1 cellular context compared by ENCODE assay signal in the genomic region with DNA sequence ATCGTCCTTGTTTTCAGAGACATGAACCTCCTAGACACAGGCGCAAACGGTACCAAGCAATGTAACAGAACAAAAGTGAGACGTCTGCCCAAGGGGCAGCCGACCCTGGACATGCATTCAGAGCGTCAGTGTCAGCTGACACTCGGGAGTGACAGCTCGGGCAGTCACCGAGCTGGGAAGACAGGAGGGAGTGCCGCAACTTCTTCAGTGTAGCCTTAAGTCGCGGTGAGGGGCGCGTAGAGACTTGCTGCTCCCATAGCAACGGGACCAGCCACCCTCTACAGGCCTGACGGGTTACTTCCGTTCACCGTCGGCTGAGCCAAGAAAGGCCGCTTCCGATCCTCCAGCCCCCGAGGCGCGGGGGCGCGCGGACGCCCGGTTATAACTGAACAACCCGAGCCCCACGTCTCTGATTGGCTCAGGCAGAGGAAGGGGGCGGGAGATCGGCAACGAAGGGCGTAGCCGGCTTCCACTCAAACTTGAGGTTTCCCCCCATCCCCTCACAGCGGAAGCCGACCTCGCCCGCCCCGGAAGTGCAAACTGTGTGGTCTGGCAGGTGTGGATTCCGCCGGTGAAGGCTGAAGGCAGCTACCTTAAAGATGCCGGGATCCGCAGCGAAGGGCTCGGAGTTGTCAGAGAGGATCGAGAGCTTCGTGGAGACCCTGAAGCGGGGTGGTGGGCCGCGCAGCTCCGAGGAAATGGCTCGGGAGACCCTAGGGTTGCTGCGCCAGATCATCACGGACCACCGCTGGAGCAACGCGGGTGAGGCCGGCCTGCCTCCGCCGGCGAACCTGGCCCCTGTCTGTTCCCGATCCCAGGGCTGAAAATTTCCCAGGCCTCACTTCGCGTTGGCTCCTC.
TF ChIP-seq lines count a peak whose summit lies in the region.

TSS of gene EIF2B2 (plus strand) at position 530 of the 858 bp plus-strand sequence. CDS start at position 600, 70 bp downstream.

TF ChIP-seq in HepG2, 621 proteins besides CTCF, POLR2A, EP300 and RAD21 (continued from another document and continues in another):
- peak; percentile 48 for TF ChIP-seq SALL1 (CRISPR knock-in tag; IDR thresholded peaks at IDR 0.05)
- peak; percentile 12; the same call in 1 of the 2 replicates for TF ChIP-seq FOXO1 (CRISPR knock-in tag; IDR thresholded peaks at IDR 0.05)
- TF ChIP-seq KDM5A (IDR thresholded peaks at IDR 0.05; ENCODE audit: borderline replicate concordance, low read length) = peak; percentile 87; the same call in 1 of the 2 replicates
- no peak for TF ChIP-seq ZNF225 (CRISPR knock-in tag; IDR thresholded peaks at IDR 0.05)
- TF ChIP-seq IKZF4 (CRISPR knock-in tag; IDR thresholded peaks at IDR 0.05; ENCODE audit: borderline replicate concordance, low read depth, not compliant biosample characterization) = no peak
- no peak; the same call in none of the 2 replicates for TF ChIP-seq ZFP37 (CRISPR knock-in tag; IDR thresholded peaks at IDR 0.05; ENCODE audit: borderline replicate concordance)
- TF ChIP-seq PHF21A (CRISPR knock-in tag; IDR thresholded peaks at IDR 0.05) = peak; percentile 84
- peak; percentile 89 for TF ChIP-seq DRAP1 (CRISPR knock-in tag; IDR thresholded peaks at IDR 0.05)
- peak; percentile 89; the same call in 1 of the 2 replicates for TF ChIP-seq SRY (CRISPR knock-in tag; IDR thresholded peaks at IDR 0.05)
- TF ChIP-seq ZNF550 (CRISPR knock-in tag; IDR thresholded peaks at IDR 0.05; ENCODE audit: borderline replicate concordance) = no peak
- TF ChIP-seq NKX3-1 (CRISPR knock-in tag; IDR thresholded peaks at IDR 0.05) = no peak
- TF ChIP-seq CAMTA2 (CRISPR knock-in tag; IDR thresholded peaks at IDR 0.05; ENCODE audit: borderline replicate concordance) = 0 out of 2 replicates have a peak, but pooled peaks have one; percentile 29
- no peak for TF ChIP-seq HES4 (CRISPR knock-in tag; IDR thresholded peaks at IDR 0.05; ENCODE audit: borderline replicate concordance)
- peak; percentile 70; the same call in 1 of the 2 replicates for TF ChIP-seq YEATS2 (CRISPR knock-in tag; IDR thresholded peaks at IDR 0.05; ENCODE audit: borderline replicate concordance)
- peak; percentile 84 for TF ChIP-seq ZNF574 (CRISPR knock-in tag; IDR thresholded peaks at IDR 0.05)
- no peak; the same call in 1 of the 2 replicates for TF ChIP-seq ZNF350 (CRISPR knock-in tag; IDR thresholded peaks at IDR 0.05; ENCODE audit: borderline replicate concordance, low read depth)
- TF ChIP-seq ZNF20 (CRISPR knock-in tag; IDR thresholded peaks at IDR 0.05) = no peak
- no peak for TF ChIP-seq PHB2 (IDR thresholded peaks at IDR 0.05; ENCODE audit: partially characterized antibody)
- TF ChIP-seq RBM39 (IDR thresholded peaks at IDR 0.05; ENCODE audit: low read depth, low read length, poor library complexity, severe bottlenecking) = peak; percentile 94
- TF ChIP-seq ZNF816 (CRISPR knock-in tag; IDR thresholded peaks at IDR 0.05; ENCODE audit: borderline replicate concordance) = no peak
- no peak for TF ChIP-seq SMAD1 (CRISPR knock-in tag; IDR thresholded peaks at IDR 0.05; ENCODE audit: borderline replicate concordance, low read depth)
- TF ChIP-seq RFX5 (IDR thresholded peaks at IDR 0.05; ENCODE audit: low read depth, low read length) = no peak
- no peak for TF ChIP-seq LCORL (IDR thresholded peaks at IDR 0.05)
- TF ChIP-seq LCORL (CRISPR knock-in tag; IDR thresholded peaks at IDR 0.05) = 0 out of 2 replicates have a peak, but pooled peaks have one; percentile 12
- no peak for TF ChIP-seq ZNF367 (CRISPR knock-in tag; IDR thresholded peaks at IDR 0.05; ENCODE audit: borderline replicate concordance)
- peak; percentile 72 for TF ChIP-seq MAX (IDR thresholded peaks at IDR 0.05)
- no peak for TF ChIP-seq PTBP1 (IDR thresholded peaks at IDR 0.05; ENCODE audit: low read depth, low read length, poor library complexity, severe bottlenecking)
- TF ChIP-seq HNRNPL (IDR thresholded peaks at IDR 0.05; ENCODE audit: low read depth, low read length) = no peak
- TF ChIP-seq TEF (CRISPR knock-in tag; IDR thresholded peaks at IDR 0.05) = peak; percentile 42; the same call in 1 of the 2 replicates
- no peak for TF ChIP-seq ZNF616 (CRISPR knock-in tag; IDR thresholded peaks at IDR 0.05; ENCODE audit: low read depth)
- TF ChIP-seq ZNF737 (CRISPR knock-in tag; IDR thresholded peaks at IDR 0.05; ENCODE audit: borderline replicate concordance) = no peak
- TF ChIP-seq RXRB (CRISPR knock-in tag; IDR thresholded peaks at IDR 0.05; ENCODE audit: borderline replicate concordance) = 0 out of 2 replicates have a peak, but pooled peaks have one; percentile 25
- peak; percentile 80 for TF ChIP-seq RFX1 (IDR thresholded peaks at IDR 0.05)
- TF ChIP-seq, protein P1, sequence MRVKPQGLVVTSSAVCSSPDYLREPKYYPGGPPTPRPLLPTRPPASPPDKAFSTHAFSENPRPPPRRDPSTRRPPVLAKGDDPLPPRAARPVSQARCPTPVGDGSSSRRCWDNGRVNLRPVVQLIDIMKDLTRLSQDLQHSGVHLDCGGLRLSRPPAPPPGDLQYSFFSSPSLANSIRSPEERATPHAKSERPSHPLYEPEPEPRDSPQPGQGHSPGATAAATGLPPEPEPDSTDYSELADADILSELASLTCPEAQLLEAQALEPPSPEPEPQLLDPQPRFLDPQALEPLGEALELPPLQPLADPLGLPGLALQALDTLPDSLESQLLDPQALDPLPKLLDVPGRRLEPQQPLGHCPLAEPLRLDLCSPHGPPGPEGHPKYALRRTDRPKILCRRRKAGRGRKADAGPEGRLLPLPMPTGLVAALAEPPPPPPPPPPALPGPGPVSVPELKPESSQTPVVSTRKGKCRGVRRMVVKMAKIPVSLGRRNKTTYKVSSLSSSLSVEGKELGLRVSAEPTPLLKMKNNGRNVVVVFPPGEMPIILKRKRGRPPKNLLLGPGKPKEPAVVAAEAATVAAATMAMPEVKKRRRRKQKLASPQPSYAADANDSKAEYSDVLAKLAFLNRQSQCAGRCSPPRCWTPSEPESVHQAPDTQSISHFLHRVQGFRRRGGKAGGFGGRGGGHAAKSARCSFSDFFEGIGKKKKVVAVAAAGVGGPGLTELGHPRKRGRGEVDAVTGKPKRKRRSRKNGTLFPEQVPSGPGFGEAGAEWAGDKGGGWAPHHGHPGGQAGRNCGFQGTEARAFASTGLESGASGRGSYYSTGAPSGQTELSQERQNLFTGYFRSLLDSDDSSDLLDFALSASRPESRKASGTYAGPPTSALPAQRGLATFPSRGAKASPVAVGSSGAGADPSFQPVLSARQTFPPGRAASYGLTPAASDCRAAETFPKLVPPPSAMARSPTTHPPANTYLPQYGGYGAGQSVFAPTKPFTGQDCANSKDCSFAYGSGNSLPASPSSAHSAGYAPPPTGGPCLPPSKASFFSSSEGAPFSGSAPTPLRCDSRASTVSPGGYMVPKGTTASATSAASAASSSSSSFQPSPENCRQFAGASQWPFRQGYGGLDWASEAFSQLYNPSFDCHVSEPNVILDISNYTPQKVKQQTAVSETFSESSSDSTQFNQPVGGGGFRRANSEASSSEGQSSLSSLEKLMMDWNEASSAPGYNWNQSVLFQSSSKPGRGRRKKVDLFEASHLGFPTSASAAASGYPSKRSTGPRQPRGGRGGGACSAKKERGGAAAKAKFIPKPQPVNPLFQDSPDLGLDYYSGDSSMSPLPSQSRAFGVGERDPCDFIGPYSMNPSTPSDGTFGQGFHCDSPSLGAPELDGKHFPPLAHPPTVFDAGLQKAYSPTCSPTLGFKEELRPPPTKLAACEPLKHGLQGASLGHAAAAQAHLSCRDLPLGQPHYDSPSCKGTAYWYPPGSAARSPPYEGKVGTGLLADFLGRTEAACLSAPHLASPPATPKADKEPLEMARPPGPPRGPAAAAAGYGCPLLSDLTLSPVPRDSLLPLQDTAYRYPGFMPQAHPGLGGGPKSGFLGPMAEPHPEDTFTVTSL (CRISPR knock-in tag; IDR thresholded peaks at IDR 0.05; ENCODE audit: borderline replicate concordance) = no peak
- no peak for TF ChIP-seq NCOA1 (CRISPR knock-in tag; IDR thresholded peaks at IDR 0.05)
- TF ChIP-seq USF2 (IDR thresholded peaks at IDR 0.05; ENCODE audit: low read depth, low read length) = no peak
- peak; percentile 59; the same call in 1 of the 2 replicates for TF ChIP-seq USF2 (CRISPR knock-in tag; IDR thresholded peaks at IDR 0.05; ENCODE audit: borderline replicate concordance)
- no peak for TF ChIP-seq PRPF4 (IDR thresholded peaks at IDR 0.05; ENCODE audit: low read depth, low read length, poor library complexity, severe bottlenecking)
- peak; percentile 64; the same call in 1 of the 2 replicates for TF ChIP-seq ZNF740 (CRISPR knock-in tag; IDR thresholded peaks at IDR 0.05)
- no peak for TF ChIP-seq HNRNPH1 (optimal IDR thresholded peaks at IDR 0.05; ENCODE audit: low read depth, low read length)
- TF ChIP-seq, protein P2, sequence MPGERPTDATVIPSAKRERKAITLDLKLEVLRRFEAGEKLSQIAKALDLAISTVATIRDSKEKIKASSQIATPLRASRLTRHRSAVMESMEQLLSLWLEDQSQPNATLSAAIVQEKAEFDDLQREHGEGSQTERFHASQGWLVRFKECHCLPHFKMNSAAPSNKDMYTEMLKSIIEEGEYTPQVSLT (CRISPR knock-in tag; IDR thresholded peaks at IDR 0.05; ENCODE audit: borderline replicate concordance, low read depth) = no peak
- peak; percentile 24; the same call in 1 of the 2 replicates for TF ChIP-seq ZNF143 (CRISPR knock-in tag; IDR thresholded peaks at IDR 0.05)
- TF ChIP-seq, protein P3, sequence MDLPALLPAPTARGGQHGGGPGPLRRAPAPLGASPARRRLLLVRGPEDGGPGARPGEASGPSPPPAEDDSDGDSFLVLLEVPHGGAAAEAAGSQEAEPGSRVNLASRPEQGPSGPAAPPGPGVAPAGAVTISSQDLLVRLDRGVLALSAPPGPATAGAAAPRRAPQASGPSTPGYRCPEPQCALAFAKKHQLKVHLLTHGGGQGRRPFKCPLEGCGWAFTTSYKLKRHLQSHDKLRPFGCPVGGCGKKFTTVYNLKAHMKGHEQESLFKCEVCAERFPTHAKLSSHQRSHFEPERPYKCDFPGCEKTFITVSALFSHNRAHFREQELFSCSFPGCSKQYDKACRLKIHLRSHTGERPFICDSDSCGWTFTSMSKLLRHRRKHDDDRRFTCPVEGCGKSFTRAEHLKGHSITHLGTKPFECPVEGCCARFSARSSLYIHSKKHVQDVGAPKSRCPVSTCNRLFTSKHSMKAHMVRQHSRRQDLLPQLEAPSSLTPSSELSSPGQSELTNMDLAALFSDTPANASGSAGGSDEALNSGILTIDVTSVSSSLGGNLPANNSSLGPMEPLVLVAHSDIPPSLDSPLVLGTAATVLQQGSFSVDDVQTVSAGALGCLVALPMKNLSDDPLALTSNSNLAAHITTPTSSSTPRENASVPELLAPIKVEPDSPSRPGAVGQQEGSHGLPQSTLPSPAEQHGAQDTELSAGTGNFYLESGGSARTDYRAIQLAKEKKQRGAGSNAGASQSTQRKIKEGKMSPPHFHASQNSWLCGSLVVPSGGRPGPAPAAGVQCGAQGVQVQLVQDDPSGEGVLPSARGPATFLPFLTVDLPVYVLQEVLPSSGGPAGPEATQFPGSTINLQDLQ (CRISPR knock-in tag; IDR thresholded peaks at IDR 0.05) = no peak; the same call in 1 of the 2 replicates
- peak; percentile 91 for TF ChIP-seq U2AF2 (IDR thresholded peaks at IDR 0.05; ENCODE audit: low read depth, low read length)
- TF ChIP-seq CHD4 (IDR thresholded peaks at IDR 0.05; ENCODE audit: borderline replicate concordance, low read length) = no peak
